ENCODE assay signal across 1 cellular context in the genomic region with DNA sequence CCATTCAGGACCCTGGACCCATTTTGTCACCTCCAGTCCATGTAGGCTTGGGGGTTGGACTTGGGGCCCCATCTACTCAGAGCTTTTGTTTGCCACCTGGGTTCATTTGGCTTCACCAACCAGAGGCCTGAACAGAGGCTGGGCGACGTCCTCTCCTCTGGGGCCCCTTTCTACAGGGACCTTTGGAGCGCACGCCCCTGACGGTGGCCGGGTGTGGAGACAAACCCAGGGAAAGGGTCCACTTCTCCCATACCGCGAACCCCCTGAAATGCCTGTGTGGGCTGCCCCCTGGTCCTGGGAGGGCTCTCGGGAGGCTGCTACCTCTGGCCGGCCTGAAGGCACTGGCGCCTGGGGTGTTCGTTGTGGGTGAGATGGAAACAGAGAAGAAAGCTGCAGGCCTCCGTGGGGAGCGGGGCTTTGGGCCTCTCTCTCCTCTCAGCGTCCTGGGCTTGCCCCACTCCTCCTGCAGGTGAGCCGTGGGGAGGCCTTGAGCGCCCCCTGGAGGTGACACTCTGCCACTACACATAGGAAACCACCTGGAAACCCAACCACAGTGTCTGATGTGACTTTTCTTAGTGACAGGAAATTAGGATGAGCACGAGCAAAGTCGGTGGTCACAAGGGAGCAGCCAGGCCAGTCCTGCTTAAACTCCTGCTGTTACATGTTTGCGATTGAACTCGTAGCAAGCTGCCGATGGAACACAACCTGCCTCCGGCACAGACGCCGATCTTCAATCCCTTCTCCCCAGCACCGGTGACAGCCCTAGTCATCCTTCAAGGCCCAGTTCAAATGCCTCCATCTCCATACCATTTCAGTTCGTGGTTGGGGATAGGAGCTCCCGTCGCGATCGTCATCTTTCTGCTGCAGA.
TF ChIP-seq lines count a peak whose summit lies in the region.

No MANE protein-coding gene starts in this region.

TF ChIP-seq in A549, 52 proteins besides CTCF, POLR2A, EP300 and RAD21 (continued from another document):
- TF ChIP-seq, protein P1, sequence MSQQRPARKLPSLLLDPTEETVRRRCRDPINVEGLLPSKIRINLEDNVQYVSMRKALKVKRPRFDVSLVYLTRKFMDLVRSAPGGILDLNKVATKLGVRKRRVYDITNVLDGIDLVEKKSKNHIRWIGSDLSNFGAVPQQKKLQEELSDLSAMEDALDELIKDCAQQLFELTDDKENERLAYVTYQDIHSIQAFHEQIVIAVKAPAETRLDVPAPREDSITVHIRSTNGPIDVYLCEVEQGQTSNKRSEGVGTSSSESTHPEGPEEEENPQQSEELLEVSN (IDR thresholded peaks at IDR 0.05; ENCODE audit: borderline replicate concordance, low read depth), result no peak
- TF ChIP-seq GATA3 (IDR thresholded peaks at IDR 0.05; ENCODE audit: borderline replicate concordance) (no peak), RARB (CRISPR knock-in tag; IDR thresholded peaks at IDR 0.05) (no peak), SMC3 (IDR thresholded peaks at IDR 0.05) (peak; percentile 58)
